In the genomic region with DNA sequence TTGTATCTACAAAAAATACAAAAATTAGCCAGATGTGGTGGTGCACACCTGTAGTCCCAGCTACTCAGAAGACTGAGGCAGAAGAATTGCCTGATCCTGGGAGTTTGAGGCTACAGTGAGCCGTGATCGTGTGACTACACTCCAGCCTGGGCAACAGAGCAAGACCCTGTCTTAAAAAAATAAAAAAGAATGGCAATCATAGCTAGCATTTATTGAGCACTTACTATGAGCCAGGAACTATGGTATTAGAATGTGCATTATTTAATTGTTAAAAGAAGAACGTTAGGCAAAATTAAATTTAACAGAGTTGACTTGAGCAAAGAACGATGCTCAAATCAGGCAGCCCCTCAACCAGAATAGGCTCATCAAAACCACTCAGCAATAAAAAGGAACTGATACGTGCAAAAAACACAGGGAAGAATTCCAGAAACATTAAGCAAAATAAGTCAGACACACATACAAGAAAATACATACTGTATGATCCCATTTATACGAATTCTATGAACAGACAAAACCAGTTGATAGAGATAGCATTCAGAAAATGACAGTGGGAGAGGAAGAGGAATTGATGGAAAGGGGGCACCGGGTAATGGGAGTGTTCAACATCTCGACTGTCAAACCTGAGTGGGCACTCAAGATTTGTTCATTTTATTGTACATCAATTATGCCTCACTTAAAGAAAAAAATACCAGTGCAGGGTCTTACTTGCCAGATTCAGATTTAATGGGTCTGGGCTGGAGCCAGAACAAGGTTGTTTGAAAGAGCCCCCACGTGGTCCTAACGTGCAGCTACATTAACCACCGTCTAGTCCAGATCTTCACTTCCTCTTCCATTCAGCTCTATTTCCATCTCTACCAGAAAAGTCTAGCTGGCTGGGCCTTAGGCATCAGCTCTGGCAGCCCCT, we compare ENCODE assay signal across 1 cellular context.
TF ChIP-seq lines count a peak whose summit lies in the region.

No MANE protein-coding gene starts in this region.

TF ChIP-seq in K562, 482 proteins besides CTCF, POLR2A, EP300 and RAD21 (continues in another document):
- no peak for TF ChIP-seq IFI16 (CRISPR knock-in tag; IDR thresholded peaks at IDR 0.05)
- TF ChIP-seq, protein P1, sequence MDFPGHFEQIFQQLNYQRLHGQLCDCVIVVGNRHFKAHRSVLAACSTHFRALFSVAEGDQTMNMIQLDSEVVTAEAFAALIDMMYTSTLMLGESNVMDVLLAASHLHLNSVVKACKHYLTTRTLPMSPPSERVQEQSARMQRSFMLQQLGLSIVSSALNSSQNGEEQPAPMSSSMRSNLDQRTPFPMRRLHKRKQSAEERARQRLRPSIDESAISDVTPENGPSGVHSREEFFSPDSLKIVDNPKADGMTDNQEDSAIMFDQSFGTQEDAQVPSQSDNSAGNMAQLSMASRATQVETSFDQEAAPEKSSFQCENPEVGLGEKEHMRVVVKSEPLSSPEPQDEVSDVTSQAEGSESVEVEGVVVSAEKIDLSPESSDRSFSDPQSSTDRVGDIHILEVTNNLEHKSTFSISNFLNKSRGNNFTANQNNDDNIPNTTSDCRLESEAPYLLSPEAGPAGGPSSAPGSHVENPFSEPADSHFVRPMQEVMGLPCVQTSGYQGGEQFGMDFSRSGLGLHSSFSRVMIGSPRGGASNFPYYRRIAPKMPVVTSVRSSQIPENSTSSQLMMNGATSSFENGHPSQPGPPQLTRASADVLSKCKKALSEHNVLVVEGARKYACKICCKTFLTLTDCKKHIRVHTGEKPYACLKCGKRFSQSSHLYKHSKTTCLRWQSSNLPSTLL (IDR thresholded peaks at IDR 0.05), result no peak
- TF ChIP-seq RHOXF2B (CRISPR knock-in tag; conservative IDR thresholded peaks at IDR 0.05), result no peak
- no peak for TF ChIP-seq ESRRA (IDR thresholded peaks at IDR 0.05; ENCODE audit: borderline replicate concordance, low read depth)
- TF ChIP-seq ETV6 (IDR thresholded peaks at IDR 0.05; ENCODE audit: borderline replicate concordance in 1 of 2, low read depth in 2 of 2, low read length in 1 of 2), result peak; percentile 71 to 80; a peak in 3 of 4 replicates
- no peak for TF ChIP-seq ETV6 (CRISPR knock-in tag; IDR thresholded peaks at IDR 0.05; ENCODE audit: borderline replicate concordance)
- TF ChIP-seq, protein P2, sequence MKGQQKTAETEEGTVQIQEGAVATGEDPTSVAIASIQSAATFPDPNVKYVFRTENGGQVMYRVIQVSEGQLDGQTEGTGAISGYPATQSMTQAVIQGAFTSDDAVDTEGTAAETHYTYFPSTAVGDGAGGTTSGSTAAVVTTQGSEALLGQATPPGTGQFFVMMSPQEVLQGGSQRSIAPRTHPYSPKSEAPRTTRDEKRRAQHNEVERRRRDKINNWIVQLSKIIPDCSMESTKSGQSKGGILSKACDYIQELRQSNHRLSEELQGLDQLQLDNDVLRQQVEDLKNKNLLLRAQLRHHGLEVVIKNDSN (CRISPR knock-in tag; IDR thresholded peaks at IDR 0.05), result peak; percentile 71
- TF ChIP-seq, protein P3, sequence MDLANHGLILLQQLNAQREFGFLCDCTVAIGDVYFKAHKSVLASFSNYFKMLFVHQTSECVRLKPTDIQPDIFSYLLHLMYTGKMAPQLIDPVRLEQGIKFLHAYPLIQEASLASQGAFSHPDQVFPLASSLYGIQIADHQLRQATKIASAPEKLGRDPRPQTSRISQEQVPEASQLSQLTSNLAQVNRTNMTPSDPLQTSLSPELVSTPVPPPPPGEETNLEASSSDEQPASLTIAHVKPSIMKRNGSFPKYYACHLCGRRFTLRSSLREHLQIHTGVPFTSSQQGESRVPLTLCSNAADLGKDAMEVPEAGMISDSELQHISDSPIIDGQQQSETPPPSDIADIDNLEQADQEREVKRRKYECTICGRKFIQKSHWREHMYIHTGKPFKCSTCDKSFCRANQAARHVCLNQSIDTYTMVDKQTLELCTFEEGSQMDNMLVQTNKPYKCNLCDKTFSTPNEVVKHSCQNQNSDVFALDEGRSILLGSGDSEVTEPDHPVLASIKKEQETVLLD (IDR thresholded peaks at IDR 0.05), result no peak
- no peak for TF ChIP-seq NUFIP1 (IDR thresholded peaks at IDR 0.05; ENCODE audit: partially characterized antibody)
- no peak for TF ChIP-seq ZFP1 (CRISPR knock-in tag; IDR thresholded peaks at IDR 0.05)
- no peak for TF ChIP-seq ZNF445 (CRISPR knock-in tag; IDR thresholded peaks at IDR 0.05; ENCODE audit: low read depth)
- no peak for TF ChIP-seq HDAC2 (IDR thresholded peaks at IDR 0.05)
- TF ChIP-seq ASH1L (IDR thresholded peaks at IDR 0.05; ENCODE audit: borderline replicate concordance, low read depth, partially characterized antibody), result no peak
- no peak for TF ChIP-seq HIVEP1 (CRISPR knock-in tag; IDR thresholded peaks at IDR 0.05)
- TF ChIP-seq BCOR (IDR thresholded peaks at IDR 0.05), result no peak
- TF ChIP-seq ZNF174 (CRISPR knock-in tag; IDR thresholded peaks at IDR 0.05), result no peak
- no peak for TF ChIP-seq ZNF232 (CRISPR knock-in tag; IDR thresholded peaks at IDR 0.05)
- peak; percentile 26; the same call in 1 of the 2 replicates for TF ChIP-seq MYC (IDR thresholded peaks at IDR 0.05; ENCODE audit: low read depth, low read length)
- no peak for TF ChIP-seq MYC (CRISPR knock-in tag; IDR thresholded peaks at IDR 0.05; ENCODE audit: borderline replicate concordance, low read depth)
- TF ChIP-seq, protein P4, sequence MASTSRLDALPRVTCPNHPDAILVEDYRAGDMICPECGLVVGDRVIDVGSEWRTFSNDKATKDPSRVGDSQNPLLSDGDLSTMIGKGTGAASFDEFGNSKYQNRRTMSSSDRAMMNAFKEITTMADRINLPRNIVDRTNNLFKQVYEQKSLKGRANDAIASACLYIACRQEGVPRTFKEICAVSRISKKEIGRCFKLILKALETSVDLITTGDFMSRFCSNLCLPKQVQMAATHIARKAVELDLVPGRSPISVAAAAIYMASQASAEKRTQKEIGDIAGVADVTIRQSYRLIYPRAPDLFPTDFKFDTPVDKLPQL (IDR thresholded peaks at IDR 0.05; ENCODE audit: extremely low read depth, insufficient read length), result no peak
- no peak for TF ChIP-seq KLF6 (CRISPR knock-in tag; IDR thresholded peaks at IDR 0.05; ENCODE audit: borderline replicate concordance)
- TF ChIP-seq, protein P5, sequence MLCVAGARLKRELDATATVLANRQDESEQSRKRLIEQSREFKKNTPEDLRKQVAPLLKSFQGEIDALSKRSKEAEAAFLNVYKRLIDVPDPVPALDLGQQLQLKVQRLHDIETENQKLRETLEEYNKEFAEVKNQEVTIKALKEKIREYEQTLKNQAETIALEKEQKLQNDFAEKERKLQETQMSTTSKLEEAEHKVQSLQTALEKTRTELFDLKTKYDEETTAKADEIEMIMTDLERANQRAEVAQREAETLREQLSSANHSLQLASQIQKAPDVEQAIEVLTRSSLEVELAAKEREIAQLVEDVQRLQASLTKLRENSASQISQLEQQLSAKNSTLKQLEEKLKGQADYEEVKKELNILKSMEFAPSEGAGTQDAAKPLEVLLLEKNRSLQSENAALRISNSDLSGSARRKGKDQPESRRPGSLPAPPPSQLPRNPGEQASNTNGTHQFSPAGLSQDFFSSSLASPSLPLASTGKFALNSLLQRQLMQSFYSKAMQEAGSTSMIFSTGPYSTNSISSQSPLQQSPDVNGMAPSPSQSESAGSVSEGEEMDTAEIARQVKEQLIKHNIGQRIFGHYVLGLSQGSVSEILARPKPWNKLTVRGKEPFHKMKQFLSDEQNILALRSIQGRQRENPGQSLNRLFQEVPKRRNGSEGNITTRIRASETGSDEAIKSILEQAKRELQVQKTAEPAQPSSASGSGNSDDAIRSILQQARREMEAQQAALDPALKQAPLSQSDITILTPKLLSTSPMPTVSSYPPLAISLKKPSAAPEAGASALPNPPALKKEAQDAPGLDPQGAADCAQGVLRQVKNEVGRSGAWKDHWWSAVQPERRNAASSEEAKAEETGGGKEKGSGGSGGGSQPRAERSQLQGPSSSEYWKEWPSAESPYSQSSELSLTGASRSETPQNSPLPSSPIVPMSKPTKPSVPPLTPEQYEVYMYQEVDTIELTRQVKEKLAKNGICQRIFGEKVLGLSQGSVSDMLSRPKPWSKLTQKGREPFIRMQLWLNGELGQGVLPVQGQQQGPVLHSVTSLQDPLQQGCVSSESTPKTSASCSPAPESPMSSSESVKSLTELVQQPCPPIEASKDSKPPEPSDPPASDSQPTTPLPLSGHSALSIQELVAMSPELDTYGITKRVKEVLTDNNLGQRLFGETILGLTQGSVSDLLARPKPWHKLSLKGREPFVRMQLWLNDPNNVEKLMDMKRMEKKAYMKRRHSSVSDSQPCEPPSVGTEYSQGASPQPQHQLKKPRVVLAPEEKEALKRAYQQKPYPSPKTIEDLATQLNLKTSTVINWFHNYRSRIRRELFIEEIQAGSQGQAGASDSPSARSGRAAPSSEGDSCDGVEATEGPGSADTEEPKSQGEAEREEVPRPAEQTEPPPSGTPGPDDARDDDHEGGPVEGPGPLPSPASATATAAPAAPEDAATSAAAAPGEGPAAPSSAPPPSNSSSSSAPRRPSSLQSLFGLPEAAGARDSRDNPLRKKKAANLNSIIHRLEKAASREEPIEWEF (CRISPR knock-in tag; IDR thresholded peaks at IDR 0.05), result no peak
- TF ChIP-seq, protein P6, sequence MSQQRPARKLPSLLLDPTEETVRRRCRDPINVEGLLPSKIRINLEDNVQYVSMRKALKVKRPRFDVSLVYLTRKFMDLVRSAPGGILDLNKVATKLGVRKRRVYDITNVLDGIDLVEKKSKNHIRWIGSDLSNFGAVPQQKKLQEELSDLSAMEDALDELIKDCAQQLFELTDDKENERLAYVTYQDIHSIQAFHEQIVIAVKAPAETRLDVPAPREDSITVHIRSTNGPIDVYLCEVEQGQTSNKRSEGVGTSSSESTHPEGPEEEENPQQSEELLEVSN (IDR thresholded peaks at IDR 0.05; ENCODE audit: borderline replicate concordance in 1 of 2, extremely low read depth in 1 of 2, insufficient read depth in 1 of 2, insufficient read length in 1 of 2, low read depth in 1 of 2, low read length in 1 of 2, poor library complexity in 1 of 2, severe bottlenecking in 1 of 2), result peak in 1 of 2 experiments; percentile 57
- TF ChIP-seq, protein P7, sequence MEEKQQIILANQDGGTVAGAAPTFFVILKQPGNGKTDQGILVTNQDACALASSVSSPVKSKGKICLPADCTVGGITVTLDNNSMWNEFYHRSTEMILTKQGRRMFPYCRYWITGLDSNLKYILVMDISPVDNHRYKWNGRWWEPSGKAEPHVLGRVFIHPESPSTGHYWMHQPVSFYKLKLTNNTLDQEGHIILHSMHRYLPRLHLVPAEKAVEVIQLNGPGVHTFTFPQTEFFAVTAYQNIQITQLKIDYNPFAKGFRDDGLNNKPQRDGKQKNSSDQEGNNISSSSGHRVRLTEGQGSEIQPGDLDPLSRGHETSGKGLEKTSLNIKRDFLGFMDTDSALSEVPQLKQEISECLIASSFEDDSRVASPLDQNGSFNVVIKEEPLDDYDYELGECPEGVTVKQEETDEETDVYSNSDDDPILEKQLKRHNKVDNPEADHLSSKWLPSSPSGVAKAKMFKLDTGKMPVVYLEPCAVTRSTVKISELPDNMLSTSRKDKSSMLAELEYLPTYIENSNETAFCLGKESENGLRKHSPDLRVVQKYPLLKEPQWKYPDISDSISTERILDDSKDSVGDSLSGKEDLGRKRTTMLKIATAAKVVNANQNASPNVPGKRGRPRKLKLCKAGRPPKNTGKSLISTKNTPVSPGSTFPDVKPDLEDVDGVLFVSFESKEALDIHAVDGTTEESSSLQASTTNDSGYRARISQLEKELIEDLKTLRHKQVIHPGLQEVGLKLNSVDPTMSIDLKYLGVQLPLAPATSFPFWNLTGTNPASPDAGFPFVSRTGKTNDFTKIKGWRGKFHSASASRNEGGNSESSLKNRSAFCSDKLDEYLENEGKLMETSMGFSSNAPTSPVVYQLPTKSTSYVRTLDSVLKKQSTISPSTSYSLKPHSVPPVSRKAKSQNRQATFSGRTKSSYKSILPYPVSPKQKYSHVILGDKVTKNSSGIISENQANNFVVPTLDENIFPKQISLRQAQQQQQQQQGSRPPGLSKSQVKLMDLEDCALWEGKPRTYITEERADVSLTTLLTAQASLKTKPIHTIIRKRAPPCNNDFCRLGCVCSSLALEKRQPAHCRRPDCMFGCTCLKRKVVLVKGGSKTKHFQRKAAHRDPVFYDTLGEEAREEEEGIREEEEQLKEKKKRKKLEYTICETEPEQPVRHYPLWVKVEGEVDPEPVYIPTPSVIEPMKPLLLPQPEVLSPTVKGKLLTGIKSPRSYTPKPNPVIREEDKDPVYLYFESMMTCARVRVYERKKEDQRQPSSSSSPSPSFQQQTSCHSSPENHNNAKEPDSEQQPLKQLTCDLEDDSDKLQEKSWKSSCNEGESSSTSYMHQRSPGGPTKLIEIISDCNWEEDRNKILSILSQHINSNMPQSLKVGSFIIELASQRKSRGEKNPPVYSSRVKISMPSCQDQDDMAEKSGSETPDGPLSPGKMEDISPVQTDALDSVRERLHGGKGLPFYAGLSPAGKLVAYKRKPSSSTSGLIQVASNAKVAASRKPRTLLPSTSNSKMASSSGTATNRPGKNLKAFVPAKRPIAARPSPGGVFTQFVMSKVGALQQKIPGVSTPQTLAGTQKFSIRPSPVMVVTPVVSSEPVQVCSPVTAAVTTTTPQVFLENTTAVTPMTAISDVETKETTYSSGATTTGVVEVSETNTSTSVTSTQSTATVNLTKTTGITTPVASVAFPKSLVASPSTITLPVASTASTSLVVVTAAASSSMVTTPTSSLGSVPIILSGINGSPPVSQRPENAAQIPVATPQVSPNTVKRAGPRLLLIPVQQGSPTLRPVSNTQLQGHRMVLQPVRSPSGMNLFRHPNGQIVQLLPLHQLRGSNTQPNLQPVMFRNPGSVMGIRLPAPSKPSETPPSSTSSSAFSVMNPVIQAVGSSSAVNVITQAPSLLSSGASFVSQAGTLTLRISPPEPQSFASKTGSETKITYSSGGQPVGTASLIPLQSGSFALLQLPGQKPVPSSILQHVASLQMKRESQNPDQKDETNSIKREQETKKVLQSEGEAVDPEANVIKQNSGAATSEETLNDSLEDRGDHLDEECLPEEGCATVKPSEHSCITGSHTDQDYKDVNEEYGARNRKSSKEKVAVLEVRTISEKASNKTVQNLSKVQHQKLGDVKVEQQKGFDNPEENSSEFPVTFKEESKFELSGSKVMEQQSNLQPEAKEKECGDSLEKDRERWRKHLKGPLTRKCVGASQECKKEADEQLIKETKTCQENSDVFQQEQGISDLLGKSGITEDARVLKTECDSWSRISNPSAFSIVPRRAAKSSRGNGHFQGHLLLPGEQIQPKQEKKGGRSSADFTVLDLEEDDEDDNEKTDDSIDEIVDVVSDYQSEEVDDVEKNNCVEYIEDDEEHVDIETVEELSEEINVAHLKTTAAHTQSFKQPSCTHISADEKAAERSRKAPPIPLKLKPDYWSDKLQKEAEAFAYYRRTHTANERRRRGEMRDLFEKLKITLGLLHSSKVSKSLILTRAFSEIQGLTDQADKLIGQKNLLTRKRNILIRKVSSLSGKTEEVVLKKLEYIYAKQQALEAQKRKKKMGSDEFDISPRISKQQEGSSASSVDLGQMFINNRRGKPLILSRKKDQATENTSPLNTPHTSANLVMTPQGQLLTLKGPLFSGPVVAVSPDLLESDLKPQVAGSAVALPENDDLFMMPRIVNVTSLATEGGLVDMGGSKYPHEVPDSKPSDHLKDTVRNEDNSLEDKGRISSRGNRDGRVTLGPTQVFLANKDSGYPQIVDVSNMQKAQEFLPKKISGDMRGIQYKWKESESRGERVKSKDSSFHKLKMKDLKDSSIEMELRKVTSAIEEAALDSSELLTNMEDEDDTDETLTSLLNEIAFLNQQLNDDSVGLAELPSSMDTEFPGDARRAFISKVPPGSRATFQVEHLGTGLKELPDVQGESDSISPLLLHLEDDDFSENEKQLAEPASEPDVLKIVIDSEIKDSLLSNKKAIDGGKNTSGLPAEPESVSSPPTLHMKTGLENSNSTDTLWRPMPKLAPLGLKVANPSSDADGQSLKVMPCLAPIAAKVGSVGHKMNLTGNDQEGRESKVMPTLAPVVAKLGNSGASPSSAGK (IDR thresholded peaks at IDR 0.05), result peak; percentile 46; the same call in 1 of the 2 replicates
- TF ChIP-seq SAP30 (IDR thresholded peaks at IDR 0.05; ENCODE audit: borderline replicate concordance, insufficient read depth, low read depth, low read length, poor library complexity, severe bottlenecking), result no peak
- peak; percentile 50 for TF ChIP-seq ZNF121 (CRISPR knock-in tag; conservative IDR thresholded peaks at IDR 0.05)
